18 cellular contexts compared by ENCODE assay signal in genomic region chr2:216859944-216860343, GRCh38. TPM values are rescaled to one million over a fixed set of nuclear protein-coding genes. Genes with fewer than 3 reads are reported as not detected.
"Had no signal": no experiment of that assay in that cellular context is flagged by ENCODE, and none has a peak within 500 bp of the region (broad histone marks: within the 10 kb centered on the region; RNA-seq: fewer than 3 reads in every experiment).

TSS of gene TNP1 (minus strand) at chr2:216860064. CDS start at chr2:216860034, 30 bp downstream.

- H3K4me3 Mint-ChIP-seq: activated naive CD4-positive, alpha-beta T cell treated with anti-CD3 and anti-CD28 coated beads, Interleukin-2, amount 10 ng/mL, durations not matched to agents 7 days and 5 days; stimulated activated effector memory CD8-positive, alpha-beta T cell treated with anti-CD3 and anti-CD28 coated beads, Interleukin-12 subunit alpha, Interleukin-12 subunit beta, amount 100 ng/mL, for 72 hours had no signal

- H3K27ac Mint-ChIP-seq: stimulated activated effector memory CD8-positive, alpha-beta T cell treated with anti-CD3 and anti-CD28 coated beads, Interleukin-12 subunit alpha, Interleukin-12 subunit beta, amount 100 ng/mL, for 72 hours had no signal

- DNase-seq: activated CD4-positive, alpha-beta T cell treated with anti-CD3 and anti-CD28 coated beads, Interleukin-2, amount 50 U/mL, for 4 hours; activated CD4-positive, CD25-positive, alpha-beta regulatory T cell treated with anti-CD3 and anti-CD28 coated beads, Interleukin-2, amount 50 U/mL, for 72 hours; activated naive CD4-positive, alpha-beta T cell treated with anti-CD3 and anti-CD28 coated beads, Interleukin-2, amount 10 ng/mL, durations not matched to agents 7 days and 5 days; activated T-cell treated with anti-CD3 and anti-CD28 coated beads for 4 hours; amniotic stem cell; effector CD4-positive, alpha-beta T cell; heart right ventricle; kidney glomerular epithelial cell; left ventricle myocardium superior; sigmoid colon; stimulated activated CD4-positive, alpha-beta T cell treated with anti-CD3 and anti-CD28 coated beads, Interleukin-4, amount 100 ng/mL, for 24 hours; thyroid gland had no signal

- ATAC-seq: heart right ventricle; left ventricle myocardium superior; stimulated activated effector memory CD8-positive, alpha-beta T cell treated with anti-CD3 and anti-CD28 coated beads, Interleukin-12 subunit alpha, Interleukin-12 subunit beta, amount 100 ng/mL, for 72 hours had no signal

- H3K9me3 Mint-ChIP-seq: activated naive CD4-positive, alpha-beta T cell treated with anti-CD3 and anti-CD28 coated beads, Interleukin-2, amount 10 ng/mL, durations not matched to agents 7 days and 5 days; stimulated activated effector memory CD8-positive, alpha-beta T cell treated with anti-CD3 and anti-CD28 coated beads, Interleukin-12 subunit alpha, Interleukin-12 subunit beta, amount 100 ng/mL, for 72 hours had no signal

- H3K36me3 Mint-ChIP-seq: activated naive CD4-positive, alpha-beta T cell treated with anti-CD3 and anti-CD28 coated beads, Interleukin-2, amount 10 ng/mL, durations not matched to agents 7 days and 5 days; stimulated activated effector memory CD8-positive, alpha-beta T cell treated with anti-CD3 and anti-CD28 coated beads, Interleukin-12 subunit alpha, Interleukin-12 subunit beta, amount 100 ng/mL, for 72 hours had no signal

RNA-seq across cellular contexts. Expression of gene TNP1, which starts in this region (rescaled TPM):
- total RNA-seq: cerebellum; esophagus muscularis mucosa; heart right ventricle; left ventricle myocardium superior; mononuclear cell; sigmoid colon; T-helper 1 cell treated with Interleukin-12 subunit alpha and Interleukin-12 subunit beta and Interleukin-4 antibody, amounts not matched to agents 30 ng/mL and 1 ng/mL, for 36 hours; ureter had no signal
- polyA plus RNA-seq: heart right ventricle, sigmoid colon had no signal
